In the genomic region with DNA sequence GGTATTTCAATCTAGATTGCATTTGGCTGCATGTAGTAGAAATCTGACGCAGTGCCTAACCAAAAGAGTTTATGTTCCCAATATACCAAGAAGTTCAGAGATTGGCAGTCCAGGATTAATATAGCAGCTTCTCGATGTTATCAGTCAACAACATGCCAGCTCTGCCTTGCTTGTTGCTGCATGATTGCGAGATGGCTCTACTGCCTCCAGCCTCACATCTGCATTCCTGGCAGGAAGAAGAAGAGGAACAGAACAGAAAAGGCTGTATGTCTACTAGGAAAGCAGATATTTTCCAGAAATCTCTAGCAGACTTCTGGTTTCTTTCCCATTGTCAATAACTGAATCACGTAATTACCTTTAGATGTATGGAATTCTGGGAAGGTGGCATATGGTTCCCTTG, we compare ENCODE assay signal across 16 cellular contexts.
A peak's percentile ranks its signal among the peaks of the same experiment; 100 is the strongest.
DNase-seq lines count a peak whose midpoint lies in the region; ATAC-seq and TF ChIP-seq lines count a peak whose summit lies in the region.
"Had no signal": no experiment of that assay in that cellular context is flagged by ENCODE, and none has a peak within 500 bp of the region (broad histone marks: within the 10 kb centered on the region; RNA-seq: fewer than 3 reads in every experiment).

No MANE protein-coding gene starts in this region.

- peaks cover 21 to 24% of the 10 kb centered on the region in 2 donors for H3K27me3 Mint-ChIP-seq in stimulated activated naive B cell treated with anti-CD40 and anti-IgM and Interleukin-4, amounts not matched to agents 10 μg/mL and 1 μg/mL and 100 μg/mL, for 72 hours
- H3K27me3 Mint-ChIP-seq in progenitor cell of endocrine pancreas = peaks cover 3% of the 10 kb centered on the region

- no peaks in the 10 kb centered on the region for H3K9me3 Mint-ChIP-seq in stimulated activated naive B cell treated with anti-CD40 and anti-IgM and Interleukin-4, amounts not matched to agents 10 μg/mL and 1 μg/mL and 100 μg/mL, for 72 hours
- H3K9me3 Mint-ChIP-seq in progenitor cell of endocrine pancreas (ENCODE audit: low read depth) = no peaks in the 10 kb centered on the region
- H3K9me3 Mint-ChIP-seq: CD8-positive, alpha-beta memory T cell had no signal

- H3K9me3 ChIP-seq in mammary epithelial cell (replicated peaks; ENCODE audit: insufficient read depth, low read length) = no peaks in the 10 kb centered on the region
- no peaks in the 10 kb centered on the region for H3K9me3 ChIP-seq in breast epithelium
- H3K9me3 ChIP-seq: BLaER1 treated with 17β-estradiol and CSF1 and Interleukin-3, amounts not matched to agents 10 nM and 100 nM had no signal

- intact Hi-C loops in mammary epithelial cell (cut with micrococcal nuclease) = no loop called here
- intact Hi-C loops in breast epithelium (cut with DNase I; ENCODE audit: low total_unique reads) = loop anchor here (1.0 kb wide), 1 partner anchor 33 kb away; no protein-coding TSS in a partner anchor

- no peak for TF ChIP-seq POLR2A in breast epithelium (IDR thresholded peaks at IDR 0.05)

- H3K27ac Mint-ChIP-seq in stimulated activated naive B cell treated with anti-CD40 and anti-IgM and Interleukin-4, amounts not matched to agents 10 μg/mL and 1 μg/mL and 100 μg/mL, for 72 hours = peak overlapping the region; percentile 85
- H3K27ac Mint-ChIP-seq in progenitor cell of endocrine pancreas = no peak overlapping the region
- H3K27ac Mint-ChIP-seq: CD8-positive, alpha-beta memory T cell had no signal

- 0% methylated on average over 4 of the region's 4 CpGs for WGBS in mammary epithelial cell (ENCODE audit: low coverage, missing lambda C conversion rate)

- H3K4me1 Mint-ChIP-seq in stimulated activated naive B cell treated with anti-CD40 and anti-IgM and Interleukin-4, amounts not matched to agents 10 μg/mL and 1 μg/mL and 100 μg/mL, for 72 hours = no peaks in the 10 kb centered on the region
- peaks cover 8% of the 10 kb centered on the region for H3K4me1 Mint-ChIP-seq in progenitor cell of endocrine pancreas (ENCODE audit: low read depth)
- H3K4me1 Mint-ChIP-seq: CD8-positive, alpha-beta memory T cell had no signal

- no peak overlapping the region for H3K9ac ChIP-seq in mammary epithelial cell (ENCODE audit: insufficient read depth, low read length)
- H3K9ac ChIP-seq: BLaER1 treated with 17β-estradiol and CSF1 and Interleukin-3, amounts not matched to agents 10 nM and 100 nM had no signal

- peak overlapping the region; percentile 59 for H2AFZ ChIP-seq in mammary epithelial cell (ENCODE audit: low read depth, low read length)
- H2AFZ ChIP-seq: PC-9 had no signal

- CTCF ChIA-PET in mammary epithelial cell (lab: Charles Lee; ENCODE audit: low non-redundant PET) = interaction anchor here (0.6 kb wide), 1 partner anchor 25 kb away, joined by 4 read pairs; no protein-coding TSS in a partner anchor

- H3K27ac ChIP-seq in mammary epithelial cell (ENCODE audit: insufficient read depth, low read depth, low read length) = no peak overlapping the region
- peak overlapping the region in 1 of 2 donors; percentile 35 for H3K27ac ChIP-seq in breast epithelium
- H3K27ac ChIP-seq: BLaER1 treated with 17β-estradiol and CSF1 and Interleukin-3, amounts not matched to agents 10 nM and 100 nM; PC-9 had no signal

- ATAC-seq in SK-N-SH treated with all-trans-retinoic acid at 6 μM for 48 hours = peak; percentile 54; the same call in 2 of the 3 replicates
- no peak for ATAC-seq in stimulated activated naive B cell treated with anti-CD40 and anti-IgM and Interleukin-4, amounts not matched to agents 10 μg/mL and 1 μg/mL and 100 μg/mL, for 72 hours (replicated peaks)
- ATAC-seq: GM12878, HCT116 had no signal

- H3K4me2 ChIP-seq in mammary epithelial cell (ENCODE audit: insufficient read depth, low read depth, low read length) = peak overlapping the region; percentile 49
- H3K4me2 ChIP-seq: BLaER1 treated with 17β-estradiol and CSF1 and Interleukin-3, amounts not matched to agents 10 nM and 100 nM; PC-9 had no signal

- H3K4me3 ChIP-seq in mammary epithelial cell (replicated peaks in 1 of 3; ENCODE audit: insufficient read depth in 1 of 3, low read depth in 2 of 3, low read length in 3 of 3) (no peak overlapping the region), breast epithelium (no peak overlapping the region), fibroblast of the aortic adventitia (ENCODE audit: low read depth, low read length) (no peak overlapping the region)
- H3K4me3 ChIP-seq: BLaER1 treated with 17β-estradiol and CSF1 and Interleukin-3, amounts not matched to agents 10 nM and 100 nM; GM12878; PC-9 had no signal

- BruUV-seq in mammary epithelial cell (replicated peaks; lab: Mats Ljungman, UMichigan) = no TSS peak

- no peak for TF ChIP-seq CTCF in mammary epithelial cell (conservative IDR thresholded peaks at IDR 0.05 in 1 of 2, IDR thresholded peaks at IDR 0.05 in 1 of 2; ENCODE audit: extremely low read depth in 1 of 2, insufficient read depth in 1 of 2, low read depth in 1 of 2, low read length in 2 of 2)
- TF ChIP-seq CTCF in breast epithelium (IDR thresholded peaks at IDR 0.05) = no peak
- no peak for TF ChIP-seq CTCF in fibroblast of the aortic adventitia (IDR thresholded peaks at IDR 0.05; ENCODE audit: insufficient read depth, low read length)
- no peak for TF ChIP-seq CTCF in progenitor cell of endocrine pancreas (IDR thresholded peaks at IDR 0.05; ENCODE audit: unreplicated experiment)

- H3K27me3 ChIP-seq in mammary epithelial cell (ENCODE audit: insufficient read depth, low read length) (peaks cover 2% of the 10 kb centered on the region), breast epithelium (no peaks in the 10 kb centered on the region)
- H3K27me3 ChIP-seq: BLaER1 treated with 17β-estradiol and CSF1 and Interleukin-3, amounts not matched to agents 10 nM and 100 nM had no signal

- H3K4me3 Mint-ChIP-seq in stimulated activated naive B cell treated with anti-CD40 and anti-IgM and Interleukin-4, amounts not matched to agents 10 μg/mL and 1 μg/mL and 100 μg/mL, for 72 hours = no peak overlapping the region
- no peak overlapping the region for H3K4me3 Mint-ChIP-seq in progenitor cell of endocrine pancreas (ENCODE audit: low read depth)
- H3K4me3 Mint-ChIP-seq: CD8-positive, alpha-beta memory T cell had no signal

- H4K20me1 ChIP-seq in mammary epithelial cell (ENCODE audit: insufficient read depth, low read length) = no peaks in the 10 kb centered on the region
- H4K20me1 ChIP-seq: BLaER1 treated with 17β-estradiol and CSF1 and Interleukin-3, amounts not matched to agents 10 nM and 100 nM had no signal

- in situ Hi-C loops in mammary epithelial cell (cut with MboI; ENCODE audit: low sequenced_read_pairs in 2 of 2) = no loop called here

- H3K4me1 ChIP-seq in mammary epithelial cell (ENCODE audit: insufficient read depth, low read length) (no peaks in the 10 kb centered on the region), breast epithelium (no peaks in the 10 kb centered on the region)
- H3K4me1 ChIP-seq: BLaER1 treated with 17β-estradiol and CSF1 and Interleukin-3, amounts not matched to agents 10 nM and 100 nM had no signal

- H3K36me3 ChIP-seq in mammary epithelial cell (ENCODE audit: insufficient read depth, low read length) = no peaks in the 10 kb centered on the region
- H3K36me3 ChIP-seq in breast epithelium = no peaks in the 10 kb centered on the region
- H3K36me3 ChIP-seq: BLaER1 treated with 17β-estradiol and CSF1 and Interleukin-3, amounts not matched to agents 10 nM and 100 nM had no signal

- DNase-seq in mammary epithelial cell (peak; percentile 16), breast epithelium (ENCODE audit: low spot score in 2 of 2) (no peak), fibroblast of the aortic adventitia (ENCODE audit: low read depth) (peak; percentile 5), progenitor cell of endocrine pancreas (ENCODE audit: low spot score, unreplicated experiment) (no peak), DMS79 treated with DMSO at 0.1 percent for 48 hours (lab: John Stamatoyannopoulos, UW) (no peak)
- DNase-seq in stimulated activated naive B cell treated with anti-CD40 and anti-IgM and Interleukin-4, amounts not matched to agents 10 μg/mL and 1 μg/mL and 100 μg/mL, for 72 hours = no peak
- DNase-seq: CD8-positive, alpha-beta memory T cell; GDM1; NCI-H1105 treated with DMSO at 0.1 percent for 48 hours; NCI-H187 treated with DMSO at 0.1 percent for 48 hours; NCI-H345; PC-9 had no signal

- H3K36me3 Mint-ChIP-seq in stimulated activated naive B cell treated with anti-CD40 and anti-IgM and Interleukin-4, amounts not matched to agents 10 μg/mL and 1 μg/mL and 100 μg/mL, for 72 hours = no peaks in the 10 kb centered on the region
- H3K36me3 Mint-ChIP-seq in progenitor cell of endocrine pancreas (ENCODE audit: insufficient read depth) = no peaks in the 10 kb centered on the region
- H3K36me3 Mint-ChIP-seq: CD8-positive, alpha-beta memory T cell had no signal

- H3K79me2 ChIP-seq in mammary epithelial cell (ENCODE audit: insufficient read depth, low read length) = no peaks in the 10 kb centered on the region

- dilution Hi-C loops in mammary epithelial cell (cut with HindIII; ENCODE audit: low sequenced_read_pairs) = no loop called here

TF ChIP-seq in SK-N-SH treated with all-trans-retinoic acid at 6 μM for 48 hours, 23 proteins besides CTCF, POLR2A, EP300 and RAD21 (continues in another document):
- TF ChIP-seq, protein P1, sequence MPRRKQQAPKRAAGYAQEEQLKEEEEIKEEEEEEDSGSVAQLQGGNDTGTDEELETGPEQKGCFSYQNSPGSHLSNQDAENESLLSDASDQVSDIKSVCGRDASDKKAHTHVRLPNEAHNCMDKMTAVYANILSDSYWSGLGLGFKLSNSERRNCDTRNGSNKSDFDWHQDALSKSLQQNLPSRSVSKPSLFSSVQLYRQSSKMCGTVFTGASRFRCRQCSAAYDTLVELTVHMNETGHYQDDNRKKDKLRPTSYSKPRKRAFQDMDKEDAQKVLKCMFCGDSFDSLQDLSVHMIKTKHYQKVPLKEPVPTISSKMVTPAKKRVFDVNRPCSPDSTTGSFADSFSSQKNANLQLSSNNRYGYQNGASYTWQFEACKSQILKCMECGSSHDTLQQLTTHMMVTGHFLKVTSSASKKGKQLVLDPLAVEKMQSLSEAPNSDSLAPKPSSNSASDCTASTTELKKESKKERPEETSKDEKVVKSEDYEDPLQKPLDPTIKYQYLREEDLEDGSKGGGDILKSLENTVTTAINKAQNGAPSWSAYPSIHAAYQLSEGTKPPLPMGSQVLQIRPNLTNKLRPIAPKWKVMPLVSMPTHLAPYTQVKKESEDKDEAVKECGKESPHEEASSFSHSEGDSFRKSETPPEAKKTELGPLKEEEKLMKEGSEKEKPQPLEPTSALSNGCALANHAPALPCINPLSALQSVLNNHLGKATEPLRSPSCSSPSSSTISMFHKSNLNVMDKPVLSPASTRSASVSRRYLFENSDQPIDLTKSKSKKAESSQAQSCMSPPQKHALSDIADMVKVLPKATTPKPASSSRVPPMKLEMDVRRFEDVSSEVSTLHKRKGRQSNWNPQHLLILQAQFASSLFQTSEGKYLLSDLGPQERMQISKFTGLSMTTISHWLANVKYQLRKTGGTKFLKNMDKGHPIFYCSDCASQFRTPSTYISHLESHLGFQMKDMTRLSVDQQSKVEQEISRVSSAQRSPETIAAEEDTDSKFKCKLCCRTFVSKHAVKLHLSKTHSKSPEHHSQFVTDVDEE (CRISPR knock-in tag; IDR thresholded peaks at IDR 0.05) = peak; percentile 90
- TF ChIP-seq TCF4 (CRISPR knock-in tag; IDR thresholded peaks at IDR 0.05; ENCODE audit: borderline replicate concordance) = peak; percentile 59; the same call in 1 of the 2 replicates

Comparison
In these comparisons a context has a peak if more than half of its experiments do, and no peak if none do; other contexts are left out.
1. DNase-seq: peak in mammary epithelial cell (single experiment) and fibroblast of the aortic adventitia (single experiment); none in breast epithelium (0 of 2), stimulated activated naive B cell treated with anti-CD40 and anti-IgM and Interleukin-4, amounts not matched to agents 10 μg/mL and 1 μg/mL and 100 μg/mL, for 72 hours (single experiment), progenitor cell of endocrine pancreas (single experiment) and DMS79 treated with DMSO at 0.1 percent for 48 hours (single experiment).